ENCODE assay signal across 8 cellular contexts in genomic region chr3:112770026-112770626, GRCh38.
DNase-seq lines count a peak whose midpoint lies in the region; ATAC-seq and TF ChIP-seq lines count a peak whose summit lies in the region.

No MANE protein-coding gene starts in this region.

- no peak for TF ChIP-seq CTCF in mammary epithelial cell (conservative IDR thresholded peaks at IDR 0.05 in 1 of 2, IDR thresholded peaks at IDR 0.05 in 1 of 2; ENCODE audit: extremely low read depth in 1 of 2, insufficient read depth in 1 of 2, low read depth in 1 of 2, low read length in 2 of 2)
- TF ChIP-seq CTCF in osteocyte (IDR thresholded peaks at IDR 0.05): no peak
- TF ChIP-seq CTCF in glutamatergic neuron (IDR thresholded peaks at IDR 0.05; ENCODE audit: partially characterized antibody, unreplicated experiment): no peak

- no peaks in the 10 kb centered on the region for H3K9me3 Mint-ChIP-seq in osteocyte (ENCODE audit: unreplicated experiment)
- H3K9me3 Mint-ChIP-seq in glutamatergic neuron (ENCODE audit: unreplicated experiment): no peaks in the 10 kb centered on the region

- H3K27me3 Mint-ChIP-seq in osteocyte (ENCODE audit: unreplicated experiment) (no peaks in the 10 kb centered on the region), glutamatergic neuron (ENCODE audit: unreplicated experiment) (peaks cover 2% of the 10 kb centered on the region)

- peak overlapping the region; percentile 50 for H3K27ac Mint-ChIP-seq in osteocyte (ENCODE audit: unreplicated experiment)
- no peak overlapping the region for H3K27ac Mint-ChIP-seq in glutamatergic neuron (ENCODE audit: unreplicated experiment)

- H3K4me1 Mint-ChIP-seq in osteocyte (ENCODE audit: unreplicated experiment) (peaks cover 22% of the 10 kb centered on the region), glutamatergic neuron (ENCODE audit: low read depth, unreplicated experiment) (peaks cover 1% of the 10 kb centered on the region)

- 77% methylated on average over 3 of the region's 3 CpGs for WGBS in mammary epithelial cell (ENCODE audit: low coverage, missing lambda C conversion rate)

- ATAC-seq in HG03565 (IDR thresholded peaks at IDR 0.05; ENCODE audit: unreplicated experiment): no peak
- ATAC-seq in HG03097 (IDR thresholded peaks at IDR 0.05; ENCODE audit: low FRiP score, unreplicated experiment): no peak
- no peak for ATAC-seq in GM21737 (IDR thresholded peaks at IDR 0.05; ENCODE audit: unreplicated experiment)

- no peaks in the 10 kb centered on the region for H3K36me3 ChIP-seq in mammary epithelial cell (ENCODE audit: insufficient read depth, low read length)

- no peak overlapping the region for H3K4me3 ChIP-seq in mammary epithelial cell (replicated peaks in 1 of 3; ENCODE audit: insufficient read depth in 1 of 3, low read depth in 2 of 3, low read length in 3 of 3)

- H3K27ac ChIP-seq in mammary epithelial cell (ENCODE audit: insufficient read depth, low read depth, low read length): peak overlapping the region; percentile 61

- intact Hi-C loops in mammary epithelial cell (cut with micrococcal nuclease): loop anchor here (10.0 kb wide), 1 partner anchor 975 kb away; the partner anchor contains the start of genes ATP6V1A and NAA50

- H3K4me3 Mint-ChIP-seq in osteocyte (ENCODE audit: unreplicated experiment) (no peak overlapping the region), glutamatergic neuron (ENCODE audit: unreplicated experiment) (no peak overlapping the region)

- H3K36me3 Mint-ChIP-seq in osteocyte (ENCODE audit: unreplicated experiment) (no peaks in the 10 kb centered on the region), glutamatergic neuron (ENCODE audit: unreplicated experiment) (no peaks in the 10 kb centered on the region)

- H3K9ac ChIP-seq in mammary epithelial cell (ENCODE audit: insufficient read depth, low read length): no peak overlapping the region

- in situ Hi-C loops in mammary epithelial cell (cut with MboI; ENCODE audit: low sequenced_read_pairs in 2 of 2): no loop called here

- no peaks in the 10 kb centered on the region for H3K27me3 ChIP-seq in mammary epithelial cell (ENCODE audit: insufficient read depth, low read length)

- H3K4me2 ChIP-seq in mammary epithelial cell (ENCODE audit: insufficient read depth, low read depth, low read length): no peak overlapping the region

- H3K9me3 ChIP-seq in mammary epithelial cell (replicated peaks; ENCODE audit: insufficient read depth, low read length): no peaks in the 10 kb centered on the region

- H2AFZ ChIP-seq in mammary epithelial cell (ENCODE audit: low read depth, low read length): no peak overlapping the region

- dilution Hi-C loops in mammary epithelial cell (cut with HindIII; ENCODE audit: low sequenced_read_pairs): no loop called here

- CTCF ChIA-PET in mammary epithelial cell (lab: Charles Lee; ENCODE audit: low non-redundant PET): interaction anchor here (1.3 kb wide), 1 partner anchor 35 kb away, joined by 8 read pairs; no protein-coding TSS in a partner anchor

- H4K20me1 ChIP-seq in mammary epithelial cell (ENCODE audit: insufficient read depth, low read length): no peaks in the 10 kb centered on the region

- H3K79me2 ChIP-seq in mammary epithelial cell (ENCODE audit: insufficient read depth, low read length): no peaks in the 10 kb centered on the region

- DNase-seq in ELF-1 (ENCODE audit: low read depth, low spot score) (peak; percentile 37), NAMALWA (ENCODE audit: low spot score) (peak; percentile 16), mammary epithelial cell (peak; percentile 85), osteocyte (ENCODE audit: extremely low spot score, unreplicated experiment) (no peak), glutamatergic neuron (no peak)

- TSS peak; percentile 72 for BruUV-seq in mammary epithelial cell (replicated peaks; lab: Mats Ljungman, UMichigan)

- peaks cover 30% of the 10 kb centered on the region for H3K4me1 ChIP-seq in mammary epithelial cell (ENCODE audit: insufficient read depth, low read length)

Comparison
In these comparisons a context has a peak if more than half of its experiments do, and no peak if none do; other contexts are left out.
1. DNase-seq: peak in ELF-1 (single experiment), NAMALWA (single experiment) and mammary epithelial cell (single experiment); none in osteocyte (single experiment) and glutamatergic neuron (single experiment).